In genomic region chr1:161390559-161390858, GRCh38 we compare ENCODE assay signal across 8 cellular contexts. TPM values are rescaled to one million over a fixed set of nuclear protein-coding genes. Genes with fewer than 3 reads are reported as not detected.
DNase-seq lines count a peak whose midpoint lies in the region; ATAC-seq and TF ChIP-seq lines count a peak whose summit lies in the region.

No MANE protein-coding gene starts in this region.

- no peak for TF ChIP-seq CTCF in C4-2B (conservative IDR thresholded peaks at IDR 0.05)
- no peak for TF ChIP-seq CTCF in HFFc6 (IDR thresholded peaks at IDR 0.05)
- no peak for TF ChIP-seq CTCF in adrenal gland (IDR thresholded peaks at IDR 0.05)
- TF ChIP-seq CTCF in right lobe of liver (IDR thresholded peaks at IDR 0.05), result no peak
- no peak for TF ChIP-seq CTCF in upper lobe of right lung (IDR thresholded peaks at IDR 0.05)

- H3K27ac ChIP-seq in C4-2B, result peak overlapping the region; percentile 76
- peak overlapping the region in 3 of 5 donors; percentile 61 to 75 (median 75) for H3K27ac ChIP-seq in adrenal gland
- H3K27ac ChIP-seq in right lobe of liver, result peak overlapping the region; percentile 43 to 69 (median 53)
- peak overlapping the region; percentile 76 for H3K27ac ChIP-seq in upper lobe of right lung

- intact Hi-C loops in adrenal gland (cut with DNase I), result no loop called here
- intact Hi-C loops in right lobe of liver (cut with DNase I), result no loop called here
- intact Hi-C loops in upper lobe of right lung (cut with DNase I), result no loop called here

- H3K4me1 Mint-ChIP-seq in HFFc6 (ENCODE audit: low read depth), result peaks cover 13% of the 10 kb centered on the region; the same call in 1 of the 2 replicates

- no peaks in the 10 kb centered on the region for H3K36me3 ChIP-seq in adrenal gland (replicated peaks in 1 of 2)
- H3K36me3 ChIP-seq in right lobe of liver, result no peaks in the 10 kb centered on the region
- H3K36me3 ChIP-seq in upper lobe of right lung, result no peaks in the 10 kb centered on the region

- 3 to 6% (median 6%) methylated on average over 13 of the region's 13 CpGs for WGBS in adrenal gland, 4 donors
- 45% methylated on average over 2 of the region's 13 CpGs for WGBS in right lobe of liver (ENCODE audit: insufficient coverage, low coverage, low lambda C conversion rate, missing lambda C conversion rate)

- TF ChIP-seq POLR2A in adrenal gland (IDR thresholded peaks at IDR 0.05) (no peak), right lobe of liver (IDR thresholded peaks at IDR 0.05) (no peak)

- ATAC-seq in right lobe of liver, result no peak
- no peak for ATAC-seq in upper lobe of right lung
- no peak for ATAC-seq in GM21529 (IDR thresholded peaks at IDR 0.05; ENCODE audit: unreplicated experiment)

- H3K4me3 ChIP-seq in adrenal gland, result peak overlapping the region in 3 of 4 donors; percentile 48 to 68 (median 54)
- H3K4me3 ChIP-seq in right lobe of liver, result peak overlapping the region; percentile 50 to 62 (median 57)
- peak overlapping the region; percentile 61 for H3K4me3 ChIP-seq in upper lobe of right lung

- peak overlapping the region; percentile 98 for H3K27ac Mint-ChIP-seq in HFFc6

- H3K27me3 ChIP-seq in adrenal gland (no peaks in the 10 kb centered on the region), right lobe of liver (no peaks in the 10 kb centered on the region), upper lobe of right lung (no peaks in the 10 kb centered on the region)

- H3K4me1 ChIP-seq in adrenal gland (replicated peaks in 1 of 2), result peaks cover 10% of the 10 kb centered on the region in 2 donors
- peaks cover 0 to 4% (median 0%) of the 10 kb centered on the region in 4 donors for H3K4me1 ChIP-seq in right lobe of liver
- peaks cover 11% of the 10 kb centered on the region for H3K4me1 ChIP-seq in upper lobe of right lung

- peaks cover 2% of the 10 kb centered on the region for H3K27me3 Mint-ChIP-seq in HFFc6 (ENCODE audit: insufficient read depth)

- peak overlapping the region; percentile 89 for H3K4me3 Mint-ChIP-seq in HFFc6

- DNase-seq in HFFc6 (no peak), adrenal gland (no peak), right lobe of liver (no peak), upper lobe of right lung (no peak), NCI-H2196 treated with DMSO at 0.1 percent for 48 hours (lab: John Stamatoyannopoulos, UW; ENCODE audit: unreplicated experiment) (no peak), 8988T (no peak)

- H3K9me3 Mint-ChIP-seq in HFFc6, result no peaks in the 10 kb centered on the region

- no peaks in the 10 kb centered on the region for H3K36me3 Mint-ChIP-seq in HFFc6 (ENCODE audit: low read depth)

- H3K9me3 ChIP-seq in adrenal gland (replicated peaks in 1 of 3), result no peaks in the 10 kb centered on the region
- no peaks in the 10 kb centered on the region for H3K9me3 ChIP-seq in right lobe of liver
- no peaks in the 10 kb centered on the region for H3K9me3 ChIP-seq in upper lobe of right lung

RNA-seq across cellular contexts. Expression of gene CFAP126, which starts 22.8 kb away (rescaled TPM):
- total RNA-seq in HFFc6 (2021; fragmentation: NEBNext Ultra II Directional; extraction: Animal tissue kit (Norgen Biotek cat#: 25700)), result not detected
- total RNA-seq in adrenal gland (not detected), right lobe of liver (not detected), upper lobe of right lung (not detected)
- under 1 TPM in 1 of 3 donors, not detected in 2; 0.29 TPM for polyA plus RNA-seq in adrenal gland
